1 cellular context compared by ENCODE assay signal in genomic region chr17:41681776-41682175, GRCh38.
TF ChIP-seq lines count a peak whose summit lies in the region.

No MANE protein-coding gene starts in this region.

TF ChIP-seq in HEK293, 187 proteins besides CTCF, POLR2A, EP300 and RAD21:
- TF ChIP-seq HIC1 (tag by site-specific recombination; IDR thresholded peaks at IDR 0.05), result no peak
- TF ChIP-seq ZNF26 (tag by site-specific recombination; IDR thresholded peaks at IDR 0.05), result no peak
- TF ChIP-seq GLI4 (tag by site-specific recombination; IDR thresholded peaks at IDR 0.05), result no peak
- no peak for TF ChIP-seq MEIS1 (CRISPR knock-in tag; IDR thresholded peaks at IDR 0.05; ENCODE audit: borderline replicate concordance)
- TF ChIP-seq ZNF560 (tag by site-specific recombination; IDR thresholded peaks at IDR 0.05; ENCODE audit: borderline replicate concordance), result no peak
- TF ChIP-seq ZNF792 (tag by site-specific recombination; IDR thresholded peaks at IDR 0.05), result no peak
- TF ChIP-seq SCRT2 (tag by site-specific recombination; IDR thresholded peaks at IDR 0.05), result peak; percentile 76
- TF ChIP-seq SCRT1 (tag by site-specific recombination; IDR thresholded peaks at IDR 0.05; ENCODE audit: borderline replicate concordance), result peak; percentile 67; the same call in 1 of the 2 replicates
- TF ChIP-seq ZSCAN5A (tag by site-specific recombination; IDR thresholded peaks at IDR 0.05), result no peak
- no peak for TF ChIP-seq BCL11A (tag by site-specific recombination; IDR thresholded peaks at IDR 0.05; ENCODE audit: low read depth)
- no peak for TF ChIP-seq ZNF211 (tag by site-specific recombination; IDR thresholded peaks at IDR 0.05; ENCODE audit: low read depth)
- no peak for TF ChIP-seq ZFHX2 (tag by site-specific recombination; conservative IDR thresholded peaks at IDR 0.05)
- TF ChIP-seq ZNF10 (tag by site-specific recombination; IDR thresholded peaks at IDR 0.05), result no peak
- TF ChIP-seq ZBTB10 (tag by site-specific recombination; IDR thresholded peaks at IDR 0.05), result no peak
- no peak for TF ChIP-seq ZNF404 (tag by site-specific recombination; IDR thresholded peaks at IDR 0.05)
TF ChIP-seq in HEK293: peak in this region for 2.
